Comparison of ENCODE assay signal across 35 cellular contexts in genomic region chr12:117457189-117457588, GRCh38.
"Had no signal": no experiment of that assay in that cellular context is flagged by ENCODE, and none has a peak within 500 bp of the region (broad histone marks: within the 10 kb centered on the region; RNA-seq: fewer than 3 reads in every experiment).

No MANE protein-coding gene starts in this region.

- DNase-seq: Karpas-422, Kasumi-1, MG63, MM.1S, MV-4-11, NCI-H1048, NCI-H1092, NCI-H1092 treated with DMSO at 0.1 percent for 48 hours, NCI-H1105, NCI-H1105 treated with DMSO at 0.1 percent for 48 hours, NCI-H1417, NCI-H1417 treated with DMSO at 0.1 percent for 48 hours, NCI-H1436, NCI-H1436 treated with DMSO at 0.1 percent for 48 hours, NCI-H146, NCI-H1694, NCI-H1694 treated with DMSO at 0.1 percent for 48 hours, NCI-H187, NCI-H187 treated with DMSO at 0.1 percent for 48 hours, NCI-H1930, NCI-H2029, NCI-H2029 treated with DMSO at 0.1 percent for 48 hours, NCI-H2081, NCI-H2081 treated with DMSO at 0.1 percent for 48 hours, NCI-H2107, NCI-H2171, NCI-H2171 treated with DMSO at 0.1 percent for 48 hours, NCI-H2227 treated with DMSO at 0.1 percent for 48 hours, NCI-H226, NCI-H345, NCI-H446, NCI-H446 treated with DMSO at 0.1 percent for 48 hours, NCI-H510A, NCI-H510A treated with DMSO at 0.1 percent for 48 hours had no signal

- H3K27ac ChIP-seq: KMS-11 had no signal

- H3K27me3 ChIP-seq: MG63 had no signal

- H3K4me3 ChIP-seq: MG63 had no signal

- H3K9me3 ChIP-seq: MG63 had no signal

- H3K4me2 ChIP-seq: KMS-11 had no signal

- H3K36me3 ChIP-seq: MG63 had no signal
